In the genomic region with DNA sequence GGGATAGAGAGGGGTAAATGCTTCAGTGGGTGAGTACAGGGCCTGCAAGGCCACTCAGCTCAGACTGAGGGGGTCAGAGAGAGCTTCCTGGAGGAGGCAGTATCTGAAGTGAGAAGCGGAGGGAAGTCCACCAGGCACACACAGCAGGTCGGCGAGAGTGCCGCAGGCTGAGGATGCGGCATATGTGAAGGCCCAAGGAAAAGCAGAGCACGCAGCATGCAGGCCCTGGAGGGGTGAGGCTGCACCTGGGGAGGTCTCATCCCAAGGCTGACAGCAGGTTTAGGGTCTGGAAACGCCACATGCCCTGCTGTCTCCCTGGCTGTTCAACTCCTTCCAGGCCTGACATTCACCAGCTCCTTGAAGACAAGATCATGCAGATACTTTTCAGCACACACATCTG, we compare ENCODE assay signal across 1 cellular context.
TF ChIP-seq lines count a peak whose summit lies in the region.

No MANE protein-coding gene starts in this region.

TF ChIP-seq in H1, 55 proteins besides CTCF, POLR2A, EP300 and RAD21:
- TF ChIP-seq, protein P1, sequence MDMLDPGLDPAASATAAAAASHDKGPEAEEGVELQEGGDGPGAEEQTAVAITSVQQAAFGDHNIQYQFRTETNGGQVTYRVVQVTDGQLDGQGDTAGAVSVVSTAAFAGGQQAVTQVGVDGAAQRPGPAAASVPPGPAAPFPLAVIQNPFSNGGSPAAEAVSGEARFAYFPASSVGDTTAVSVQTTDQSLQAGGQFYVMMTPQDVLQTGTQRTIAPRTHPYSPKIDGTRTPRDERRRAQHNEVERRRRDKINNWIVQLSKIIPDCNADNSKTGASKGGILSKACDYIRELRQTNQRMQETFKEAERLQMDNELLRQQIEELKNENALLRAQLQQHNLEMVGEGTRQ (IDR thresholded peaks at IDR 0.05; ENCODE audit: low read length), result no peak
- TF ChIP-seq RXRA (IDR thresholded peaks at IDR 0.05; ENCODE audit: insufficient read depth, low read depth, low read length) (no peak), SIRT6 (IDR thresholded peaks at IDR 0.05; ENCODE audit: low read length) (no peak), SIN3A (conservative IDR thresholded peaks at IDR 0.05 in 1 of 2, IDR thresholded peaks at IDR 0.05 in 1 of 2; ENCODE audit: low read depth in 1 of 2, low read length in 2 of 2) (no peak), GTF2F1 (IDR thresholded peaks at IDR 0.05; ENCODE audit: borderline replicate concordance, low read depth, low read length) (no peak), SIX5 (IDR thresholded peaks at IDR 0.05; ENCODE audit: low read depth, low read length) (no peak), CREB1 (IDR thresholded peaks at IDR 0.05) (no peak), SRF (IDR thresholded peaks at IDR 0.05; ENCODE audit: low read depth, low read length) (no peak)
